13 cellular contexts compared by ENCODE assay signal in genomic region chr17:83057793-83058477, GRCh38. TPM values are rescaled to one million over a fixed set of nuclear protein-coding genes. Genes with fewer than 3 reads are reported as not detected.
A peak's percentile ranks its signal among the peaks of the same experiment; 100 is the strongest.
DNase-seq lines count a peak whose midpoint lies in the region; ATAC-seq and TF ChIP-seq lines count a peak whose summit lies in the region.
"Had no signal": no experiment of that assay in that cellular context is flagged by ENCODE, and none has a peak within 500 bp of the region (broad histone marks: within the 10 kb centered on the region; RNA-seq: fewer than 3 reads in every experiment).

No MANE protein-coding gene starts in this region.

- no peaks in the 10 kb centered on the region for H3K36me3 Mint-ChIP-seq in activated naive CD4-positive, alpha-beta T cell treated with anti-CD3 and anti-CD28 coated beads, Interleukin-2, amount 50 U/mL, for 72 hours
- H3K36me3 Mint-ChIP-seq in activated naive CD4-positive, alpha-beta T cell treated with anti-CD3 and anti-CD28 coated beads for 36 hours (ENCODE audit: low read depth) = no peaks in the 10 kb centered on the region
- H3K36me3 Mint-ChIP-seq in effector memory CD8-positive, alpha-beta T cell (ENCODE audit: insufficient read depth) = peaks cover 7% of the 10 kb centered on the region
- H3K36me3 Mint-ChIP-seq in natural killer cell = no peaks in the 10 kb centered on the region

- no peaks in the 10 kb centered on the region for H3K9me3 Mint-ChIP-seq in activated naive CD4-positive, alpha-beta T cell treated with anti-CD3 and anti-CD28 coated beads, Interleukin-2, amount 50 U/mL, for 72 hours
- H3K9me3 Mint-ChIP-seq in activated naive CD4-positive, alpha-beta T cell treated with anti-CD3 and anti-CD28 coated beads for 36 hours = no peaks in the 10 kb centered on the region
- H3K9me3 Mint-ChIP-seq in effector memory CD8-positive, alpha-beta T cell = no peaks in the 10 kb centered on the region
- H3K9me3 Mint-ChIP-seq in natural killer cell = no peaks in the 10 kb centered on the region

- H3K27ac Mint-ChIP-seq in activated naive CD4-positive, alpha-beta T cell treated with anti-CD3 and anti-CD28 coated beads, Interleukin-2, amount 50 U/mL, for 72 hours = no peak overlapping the region
- no peak overlapping the region for H3K27ac Mint-ChIP-seq in activated naive CD4-positive, alpha-beta T cell treated with anti-CD3 and anti-CD28 coated beads for 36 hours
- H3K27ac Mint-ChIP-seq in effector memory CD8-positive, alpha-beta T cell = peak overlapping the region; percentile 21 to 44
- no peak overlapping the region for H3K27ac Mint-ChIP-seq in natural killer cell

- intact Hi-C loops in activated naive CD4-positive, alpha-beta T cell treated with anti-CD3 and anti-CD28 coated beads for 36 hours (cut with micrococcal nuclease) = loop anchor here (10.0 kb wide), 1 partner anchor 743 kb away; the partner anchor contains the start of gene CD7
- intact Hi-C loops in natural killer cell (cut with micrococcal nuclease) = loop anchor here (10.0 kb wide), 1 partner anchor 193 kb away; no protein-coding TSS in a partner anchor

- CTCF ChIA-PET in activated naive CD4-positive, alpha-beta T cell treated with anti-CD3 and anti-CD28 coated beads for 36 hours (lab: Charles Lee) = no interaction called here

- peak; percentile 1 to 49 for DNase-seq in activated naive CD4-positive, alpha-beta T cell treated with anti-CD3 and anti-CD28 coated beads, Interleukin-2, amount 50 U/mL, for 72 hours (ENCODE audit: low spot score in 2 of 2)
- no peak for DNase-seq in activated naive CD4-positive, alpha-beta T cell treated with anti-CD3 and anti-CD28 coated beads for 36 hours
- no peak for DNase-seq in effector memory CD8-positive, alpha-beta T cell
- DNase-seq in natural killer cell (peak; percentile 13), ureter (ENCODE audit: low spot score) (peak; percentile 40), NCI-H526 treated with DMSO at 0.1 percent for 48 hours (lab: John Stamatoyannopoulos, UW) (no peak), activated gamma-delta T cell (lab: John Stamatoyannopoulos, UW) (no peak)
- DNase-seq: NCI-H2081 treated with DMSO at 0.1 percent for 48 hours; NCI-H526; occipital lobe; PC-9; stimulated activated naive CD4-positive, alpha-beta T cell had no signal

- no peak for TF ChIP-seq CTCF in natural killer cell (IDR thresholded peaks at IDR 0.05)

- no peak for ATAC-seq in activated naive CD4-positive, alpha-beta T cell treated with anti-CD3 and anti-CD28 coated beads, Interleukin-2, amount 50 U/mL, for 72 hours
- ATAC-seq in effector memory CD8-positive, alpha-beta T cell (replicated peaks) = no peak
- ATAC-seq in natural killer cell (no peak), GM21360 (IDR thresholded peaks at IDR 0.05; ENCODE audit: unreplicated experiment) (no peak)

- H3K4me3 Mint-ChIP-seq in activated naive CD4-positive, alpha-beta T cell treated with anti-CD3 and anti-CD28 coated beads for 36 hours = no peak overlapping the region
- H3K4me3 Mint-ChIP-seq in effector memory CD8-positive, alpha-beta T cell = no peak overlapping the region
- no peak overlapping the region for H3K4me3 Mint-ChIP-seq in natural killer cell

- no peaks in the 10 kb centered on the region for H3K27me3 Mint-ChIP-seq in activated naive CD4-positive, alpha-beta T cell treated with anti-CD3 and anti-CD28 coated beads for 36 hours (ENCODE audit: low read depth)
- no peaks in the 10 kb centered on the region for H3K27me3 Mint-ChIP-seq in effector memory CD8-positive, alpha-beta T cell
- H3K27me3 Mint-ChIP-seq in natural killer cell (ENCODE audit: low read depth in 2 of 2) = peaks cover 0 to 3% of the 10 kb centered on the region in 2 donors

- H3K4me1 Mint-ChIP-seq in activated naive CD4-positive, alpha-beta T cell treated with anti-CD3 and anti-CD28 coated beads for 36 hours (ENCODE audit: low read depth) = peaks cover 2% of the 10 kb centered on the region
- H3K4me1 Mint-ChIP-seq in effector memory CD8-positive, alpha-beta T cell (ENCODE audit: low read depth in 2 of 2) = peaks cover 9 to 12% of the 10 kb centered on the region in 2 donors
- peaks cover 12 to 19% of the 10 kb centered on the region in 2 donors for H3K4me1 Mint-ChIP-seq in natural killer cell

RNA-seq across cellular contexts. Expression of gene METRNL, which starts 21.5 kb away (rescaled TPM):
- total RNA-seq in activated naive CD4-positive, alpha-beta T cell treated with anti-CD3 and anti-CD28 coated beads, Interleukin-2, amount 50 U/mL, for 72 hours = 10 to 100 TPM in 1 of 2 donors, 1 to 10 TPM in 1; 9.1 to 32.4 TPM
- total RNA-seq in activated naive CD4-positive, alpha-beta T cell treated with anti-CD3 and anti-CD28 coated beads for 36 hours = 10 to 100 TPM; 14.4 to 15.2 TPM
- total RNA-seq in natural killer cell = 100 to 1,000 TPM; 227 to 390 (median 325) TPM
- total RNA-seq in ureter = 74.4 TPM

Comparison
In these comparisons a context has a peak if more than half of its experiments do, and no peak if none do; other contexts are left out.
1. DNase-seq: peak in activated naive CD4-positive, alpha-beta T cell treated with anti-CD3 and anti-CD28 coated beads, Interleukin-2, amount 50 U/mL, for 72 hours (2 of 2), natural killer cell (single experiment) and ureter (single experiment); none in activated naive CD4-positive, alpha-beta T cell treated with anti-CD3 and anti-CD28 coated beads for 36 hours (single experiment), effector memory CD8-positive, alpha-beta T cell (0 of 3), NCI-H526 treated with DMSO at 0.1 percent for 48 hours (single experiment) and activated gamma-delta T cell (single experiment).
2. H3K27ac Mint-ChIP-seq: peak in effector memory CD8-positive, alpha-beta T cell (2 of 2); none in activated naive CD4-positive, alpha-beta T cell treated with anti-CD3 and anti-CD28 coated beads, Interleukin-2, amount 50 U/mL, for 72 hours (0 of 2), activated naive CD4-positive, alpha-beta T cell treated with anti-CD3 and anti-CD28 coated beads for 36 hours (single experiment) and natural killer cell (0 of 2).